ENCODE assay signal across 1 cellular context in genomic region chr19:2774953-2775555, GRCh38.
TF ChIP-seq lines count a peak whose summit lies in the region.

No MANE protein-coding gene starts in this region.

TF ChIP-seq in HepG2, 621 proteins besides CTCF, POLR2A, EP300 and RAD21:
- TF ChIP-seq SMARCE1 (IDR thresholded peaks at IDR 0.05; ENCODE audit: borderline replicate concordance): no peak
- TF ChIP-seq ZBTB33 (CRISPR knock-in tag; IDR thresholded peaks at IDR 0.05): peak; percentile 27; the same call in 1 of the 2 replicates
TF ChIP-seq in HepG2: peak in this region for 1.
